9 cellular contexts compared by ENCODE assay signal in genomic region chr3:149479621-149480325, GRCh38. TPM values are rescaled to one million over a fixed set of nuclear protein-coding genes. Genes with fewer than 3 reads are reported as not detected.
DNase-seq lines count a peak whose midpoint lies in the region; ATAC-seq and TF ChIP-seq lines count a peak whose summit lies in the region.
"Had no signal": no experiment of that assay in that cellular context is flagged by ENCODE, and none has a peak within 500 bp of the region (broad histone marks: within the 10 kb centered on the region; RNA-seq: fewer than 3 reads in every experiment).

No MANE protein-coding gene starts in this region.

- 52% methylated on average over 14 of the region's 14 CpGs for WGBS in right cardiac atrium

- POLR2A ChIA-PET in activated CD4-positive, alpha-beta memory T cell treated with anti-CD3 and anti-CD28 coated beads for 36 hours (lab: Charles Lee) = no interaction called here

- intact Hi-C loops in ascending aorta (cut with DNase I) (loop anchor here (1.0 to 10.0 kb wide), 3 partner anchors 86 to 525 kb away; no protein-coding TSS in a partner anchor), right cardiac atrium (cut with DNase I) (loop anchor here (5.0 to 10.0 kb wide), 6 partner anchors 82 to 355 kb away; partner anchors contain the start of gene HPS3 (in 2 of the 4)), gastrocnemius medialis (cut with DNase I; ENCODE audit: low total_unique reads) (loop anchor here (1.0 to 10.0 kb wide), 4 partner anchors 86 to 525 kb away; no protein-coding TSS in a partner anchor)
- intact Hi-C loops in activated CD4-positive, alpha-beta memory T cell treated with anti-CD3 and anti-CD28 coated beads for 36 hours (cut with micrococcal nuclease) = loop anchor here (1.0 to 10.0 kb wide), 4 partner anchors 87 to 525 kb away; no protein-coding TSS in a partner anchor

- peaks cover 15% of the 10 kb centered on the region; the same call in 1 of the 2 replicates for H3K36me3 Mint-ChIP-seq in HFFc6 (ENCODE audit: low read depth)
- H3K36me3 Mint-ChIP-seq in activated CD4-positive, alpha-beta memory T cell treated with anti-CD3 and anti-CD28 coated beads for 36 hours = no peaks in the 10 kb centered on the region
- H3K36me3 Mint-ChIP-seq: CD8-positive, alpha-beta memory T cell had no signal

- no peaks in the 10 kb centered on the region for H3K9me3 ChIP-seq in ascending aorta
- no peaks in the 10 kb centered on the region for H3K9me3 ChIP-seq in right cardiac atrium (ENCODE audit: control insufficient read depth, low read length)
- no peaks in the 10 kb centered on the region for H3K9me3 ChIP-seq in gastrocnemius medialis

- H3K36me3 ChIP-seq in ascending aorta (no peaks in the 10 kb centered on the region), gastrocnemius medialis (no peaks in the 10 kb centered on the region)

- TF ChIP-seq CTCF in HFFc6 (IDR thresholded peaks at IDR 0.05) (no peak), ascending aorta (IDR thresholded peaks at IDR 0.05) (no peak), gastrocnemius medialis (IDR thresholded peaks at IDR 0.05 in 4 of 5, conservative IDR thresholded peaks at IDR 0.05 in 1 of 5) (no peak)

- peak overlapping the region; percentile 61 for H3K27ac Mint-ChIP-seq in HFFc6
- H3K27ac Mint-ChIP-seq in activated CD4-positive, alpha-beta memory T cell treated with anti-CD3 and anti-CD28 coated beads for 36 hours = no peak overlapping the region
- H3K27ac Mint-ChIP-seq: CD8-positive, alpha-beta memory T cell had no signal

- peaks cover 4% of the 10 kb centered on the region for H3K9me3 Mint-ChIP-seq in HFFc6
- H3K9me3 Mint-ChIP-seq in activated CD4-positive, alpha-beta memory T cell treated with anti-CD3 and anti-CD28 coated beads for 36 hours = no peaks in the 10 kb centered on the region
- H3K9me3 Mint-ChIP-seq: CD8-positive, alpha-beta memory T cell had no signal

- H3K4me3 ChIP-seq in ascending aorta (no peak overlapping the region), right cardiac atrium (ENCODE audit: low read length) (no peak overlapping the region), gastrocnemius medialis (no peak overlapping the region)

- in situ Hi-C loops in gastrocnemius medialis (cut with MboI; ENCODE audit: low sequenced_read_pairs in 4 of 4) = loop anchor here (5.0 to 25.0 kb wide), 6 partner anchors 82 to 517 kb away; partner anchors contain the start of gene TM4SF1 (in 1 of the 4)

- peaks cover 0 to 11% of the 10 kb centered on the region in 2 donors for H3K4me1 ChIP-seq in ascending aorta
- peaks cover 5% of the 10 kb centered on the region for H3K4me1 ChIP-seq in right cardiac atrium (ENCODE audit: control insufficient read depth, insufficient read depth, low read length)
- peaks cover 9 to 16% of the 10 kb centered on the region in 2 donors for H3K4me1 ChIP-seq in gastrocnemius medialis

- ATAC-seq in right cardiac atrium (peak; percentile 46 to 73), gastrocnemius medialis (peak; percentile 24 to 47), left lobe of liver (no peak)

- H3K27me3 ChIP-seq in ascending aorta (no peaks in the 10 kb centered on the region), right cardiac atrium (ENCODE audit: control insufficient read depth, insufficient read depth) (no peaks in the 10 kb centered on the region), gastrocnemius medialis (no peaks in the 10 kb centered on the region)

- CTCF ChIA-PET in activated CD4-positive, alpha-beta memory T cell treated with anti-CD3 and anti-CD28 coated beads for 36 hours (lab: Charles Lee) = interaction anchor here (0.7 to 1.7 kb wide), 4 partner anchors 10 to 131 kb away, joined by 3 to 5 read pairs (median 4); no protein-coding TSS in a partner anchor

- no peak overlapping the region for H3K4me3 Mint-ChIP-seq in HFFc6
- no peak overlapping the region for H3K4me3 Mint-ChIP-seq in activated CD4-positive, alpha-beta memory T cell treated with anti-CD3 and anti-CD28 coated beads for 36 hours
- H3K4me3 Mint-ChIP-seq: CD8-positive, alpha-beta memory T cell had no signal

- H3K27ac ChIP-seq in ascending aorta (peak overlapping the region; percentile 52 to 54), right cardiac atrium (ENCODE audit: low read length) (peak overlapping the region; percentile 70), gastrocnemius medialis (peak overlapping the region; percentile 34 to 75 (median 52))

- DNase-seq in HFFc6 (no peak), ascending aorta (ENCODE audit: low spot score in 2 of 2) (no peak), right cardiac atrium (no peak), gastrocnemius medialis (no peak), left lobe of liver (ENCODE audit: low spot score) (no peak), mesenteric fat pad (ENCODE audit: low spot score) (no peak), NCI-H345 treated with DMSO at 0.1 percent for 48 hours (lab: John Stamatoyannopoulos, UW; ENCODE audit: unreplicated experiment) (no peak)
- no peak for DNase-seq in activated CD4-positive, alpha-beta memory T cell treated with anti-CD3 and anti-CD28 coated beads for 36 hours

- H3K4me1 Mint-ChIP-seq in HFFc6 (ENCODE audit: low read depth) = peaks cover 28% of the 10 kb centered on the region
- no peaks in the 10 kb centered on the region for H3K4me1 Mint-ChIP-seq in activated CD4-positive, alpha-beta memory T cell treated with anti-CD3 and anti-CD28 coated beads for 36 hours (ENCODE audit: low read depth)

- H3K27me3 Mint-ChIP-seq in HFFc6 (ENCODE audit: insufficient read depth) = no peaks in the 10 kb centered on the region; the same call in 1 of the 2 replicates
- H3K27me3 Mint-ChIP-seq in activated CD4-positive, alpha-beta memory T cell treated with anti-CD3 and anti-CD28 coated beads for 36 hours = no peaks in the 10 kb centered on the region

- TF ChIP-seq POLR2A in gastrocnemius medialis (IDR thresholded peaks at IDR 0.05) = no peak

RNA-seq across cellular contexts. Expression of gene TM4SF4, which starts 5.3 kb away (rescaled TPM):
- 1 to 10 TPM in 1 of 6 experiments, under 1 TPM in 5; 0.25 to 1.3 (median 0.63) TPM for total RNA-seq in HFFc6 (2021; fragmentation: NEBNext Ultra II Directional; extraction: Animal tissue kit (Norgen Biotek cat#: 25700))
- total RNA-seq in ascending aorta (not detected), right cardiac atrium (not detected), gastrocnemius medialis (1 to 10 TPM in 1 of 4 donors, under 1 TPM in 1, not detected in 2; 0.13 to 2.3 TPM), left lobe of liver (220 TPM), mesenteric fat pad (1.7 TPM)
- not detected for polyA plus RNA-seq in right cardiac atrium
- total RNA-seq in activated CD4-positive, alpha-beta memory T cell treated with anti-CD3 and anti-CD28 coated beads for 36 hours = not detected
- total RNA-seq: CD8-positive, alpha-beta memory T cell had no signal
- polyA plus RNA-seq: CD8-positive, alpha-beta memory T cell had no signal

Comparison
In these comparisons a context has a peak if more than half of its experiments do, and no peak if none do; other contexts are left out.
1. RNA of gene TM4SF4, which starts 5.3 kb away (total RNA-seq): 220 TPM in left lobe of liver (single experiment); 1.7 TPM in mesenteric fat pad (single experiment), 0.25 to 1.3 TPM in HFFc6, 0.13 to 2.3 TPM in gastrocnemius medialis, not detected in ascending aorta (single experiment), not detected in right cardiac atrium and not detected in activated CD4-positive, alpha-beta memory T cell treated with anti-CD3 and anti-CD28 coated beads for 36 hours; every median in the first group is over 10 times any median in the second.
2. Peak in every context shown above with its lines, with median percentiles within 50 percentile points of each other: H3K27ac ChIP-seq.